Comparison of ENCODE assay signal across 1 cellular context in the genomic region with DNA sequence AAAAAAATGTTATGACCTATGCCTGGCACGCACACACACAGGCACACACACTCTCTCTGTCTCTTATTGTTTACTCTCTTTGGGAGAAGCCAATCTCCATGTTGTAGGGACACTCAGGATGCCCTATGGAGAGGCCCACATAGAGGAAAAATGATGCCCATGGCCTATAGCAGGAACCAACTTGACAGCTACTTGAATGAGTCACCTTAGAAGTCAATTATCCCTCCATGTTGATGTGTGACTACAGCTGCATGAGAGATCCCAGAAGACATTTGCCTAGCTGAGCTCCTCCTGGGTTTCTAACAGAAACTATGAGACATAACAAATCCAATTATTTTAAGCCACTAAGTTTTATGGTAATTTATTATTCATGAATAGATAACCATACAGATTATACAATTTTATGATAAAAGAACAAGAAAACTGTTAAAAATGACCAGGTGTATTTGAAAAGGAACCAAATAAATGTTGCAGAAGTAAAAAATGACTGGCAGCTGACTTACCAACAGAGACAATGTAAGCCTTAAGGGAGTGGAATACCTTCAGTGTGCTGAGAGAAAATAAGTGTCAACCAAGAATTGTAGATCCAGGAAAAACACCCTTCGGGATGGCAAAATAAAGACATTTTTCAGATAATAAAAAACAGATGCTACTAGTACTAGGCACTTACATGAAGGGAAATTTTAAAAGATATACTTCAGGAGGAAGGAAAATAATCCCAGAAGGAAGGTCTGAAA.
TF ChIP-seq lines count a peak whose summit lies in the region.

No MANE protein-coding gene starts in this region.

TF ChIP-seq in GM12878, 131 proteins besides CTCF, POLR2A, EP300 and RAD21 (continued from another document):
- TF ChIP-seq, protein P1, sequence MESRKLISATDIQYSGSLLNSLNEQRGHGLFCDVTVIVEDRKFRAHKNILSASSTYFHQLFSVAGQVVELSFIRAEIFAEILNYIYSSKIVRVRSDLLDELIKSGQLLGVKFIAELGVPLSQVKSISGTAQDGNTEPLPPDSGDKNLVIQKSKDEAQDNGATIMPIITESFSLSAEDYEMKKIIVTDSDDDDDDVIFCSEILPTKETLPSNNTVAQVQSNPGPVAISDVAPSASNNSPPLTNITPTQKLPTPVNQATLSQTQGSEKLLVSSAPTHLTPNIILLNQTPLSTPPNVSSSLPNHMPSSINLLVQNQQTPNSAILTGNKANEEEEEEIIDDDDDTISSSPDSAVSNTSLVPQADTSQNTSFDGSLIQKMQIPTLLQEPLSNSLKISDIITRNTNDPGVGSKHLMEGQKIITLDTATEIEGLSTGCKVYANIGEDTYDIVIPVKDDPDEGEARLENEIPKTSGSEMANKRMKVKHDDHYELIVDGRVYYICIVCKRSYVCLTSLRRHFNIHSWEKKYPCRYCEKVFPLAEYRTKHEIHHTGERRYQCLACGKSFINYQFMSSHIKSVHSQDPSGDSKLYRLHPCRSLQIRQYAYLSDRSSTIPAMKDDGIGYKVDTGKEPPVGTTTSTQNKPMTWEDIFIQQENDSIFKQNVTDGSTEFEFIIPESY (IDR thresholded peaks at IDR 0.05), result no peak
TF ChIP-seq in GM12878: peak in this region for 3.
